In genomic region chr3:191238321-191238817, GRCh38 we compare ENCODE assay signal across 15 cellular contexts. TPM values are rescaled to one million over a fixed set of nuclear protein-coding genes. Genes with fewer than 3 reads are reported as not detected.
A peak's percentile ranks its signal among the peaks of the same experiment; 100 is the strongest.
DNase-seq lines count a peak whose midpoint lies in the region; ATAC-seq, FAIRE-seq and TF ChIP-seq lines count a peak whose summit lies in the region.
"Had no signal": no experiment of that assay in that cellular context is flagged by ENCODE, and none has a peak within 500 bp of the region (broad histone marks: within the 10 kb centered on the region; RNA-seq: fewer than 3 reads in every experiment).

No MANE protein-coding gene starts in this region.

- H3K18ac ChIP-seq in mesenchymal stem cell (ENCODE audit: low read depth in 1 of 2, low read length in 2 of 2) = peak overlapping the region; percentile 72 to 95

- no peak overlapping the region for H2AK5ac ChIP-seq in mesenchymal stem cell (ENCODE audit: low read length, severe bottlenecking)

- no peaks in the 10 kb centered on the region for H3K9me3 ChIP-seq in mesenchymal stem cell (ENCODE audit: control insufficient read depth, low read length)
- no peaks in the 10 kb centered on the region for H3K9me3 ChIP-seq in BE2C
- H3K9me3 ChIP-seq: pancreas had no signal

- no peaks in the 10 kb centered on the region for H3K36me3 ChIP-seq in mesenchymal stem cell (ENCODE audit: control insufficient read depth in 1 of 2, insufficient read depth in 2 of 2, low read depth in 1 of 2, low read length in 2 of 2)
- H3K36me3 ChIP-seq in BE2C = no peaks in the 10 kb centered on the region
- H3K36me3 ChIP-seq: pancreas had no signal

- in situ Hi-C loops in astrocyte of the spinal cord (cut with HindIII; ENCODE audit: low sequenced_read_pairs) = no loop called here

- 6% methylated on average over 4 of the region's 4 CpGs for WGBS in mesenchymal stem cell

- H3K27me3 ChIP-seq in mesenchymal stem cell (ENCODE audit: control insufficient read depth in 1 of 2, insufficient read depth in 1 of 2, low read length in 2 of 2) (no peaks in the 10 kb centered on the region), BE2C (peaks cover 9% of the 10 kb centered on the region; the same call in 1 of the 2 replicates)
- H3K27me3 ChIP-seq: pancreas had no signal

- H3K4ac ChIP-seq in mesenchymal stem cell (ENCODE audit: low read depth in 1 of 2, low read length in 2 of 2) = peak overlapping the region in 1 of 2 experiments; percentile 73

- H3K4me1 ChIP-seq in mesenchymal stem cell (ENCODE audit: control insufficient read depth, insufficient read depth, low read depth, low read length) = peaks cover 2% of the 10 kb centered on the region
- H3K4me1 ChIP-seq in BE2C = no peaks in the 10 kb centered on the region
- H3K4me1 ChIP-seq: pancreas had no signal

- H3K4me3 ChIP-seq in astrocyte of the spinal cord (ENCODE audit: low read depth, low read length) (no peak overlapping the region), mesenchymal stem cell (ENCODE audit: insufficient read depth in 1 of 2, low read depth in 1 of 2, low read length in 2 of 2) (no peak overlapping the region), BE2C (ENCODE audit: low read depth, low read length) (no peak overlapping the region)
- H3K4me3 ChIP-seq: pancreas had no signal

- H3K9ac ChIP-seq in mesenchymal stem cell (ENCODE audit: low read length) = peak overlapping the region; percentile 15

- H3K4me2 ChIP-seq in mesenchymal stem cell (ENCODE audit: low read length, poor library complexity, severe bottlenecking) = no peak overlapping the region

- TF ChIP-seq CTCF in astrocyte of the spinal cord (IDR thresholded peaks at IDR 0.05; ENCODE audit: low read depth, low read length) (no peak), BE2C (IDR thresholded peaks at IDR 0.05; ENCODE audit: low read depth, low read length) (no peak)

- peak; percentile 31 for FAIRE-seq in HTR-8/SVneo (lab: Jason Lieb, UNC)
- FAIRE-seq: pancreas had no signal

- H2BK5ac ChIP-seq in mesenchymal stem cell (ENCODE audit: low read depth, low read length, poor library complexity, severe bottlenecking) = no peak overlapping the region

- H4K8ac ChIP-seq in mesenchymal stem cell (ENCODE audit: low read length) = peak overlapping the region; percentile 55

- H2BK120ac ChIP-seq in mesenchymal stem cell (ENCODE audit: low read depth, low read length) = no peak overlapping the region

- no peak overlapping the region for H2AFZ ChIP-seq in mesenchymal stem cell (ENCODE audit: low read depth, low read length)

- peak; percentile 11 for DNase-seq in DMS153 treated with DMSO at 0.1 percent for 48 hours (lab: John Stamatoyannopoulos, UW; ENCODE audit: unreplicated experiment)
- no peak for DNase-seq in HTR-8/SVneo (ENCODE audit: insufficient read length, low spot score)
- DNase-seq in astrocyte of the spinal cord (ENCODE audit: low read depth, low spot score) = peak; percentile 49
- DNase-seq in mesenchymal stem cell = peak; percentile 74
- DNase-seq in pons (ENCODE audit: low spot score) = no peak
- DNase-seq in BE2C = no peak
- DNase-seq: activated naive CD8-positive, alpha-beta T cell treated with anti-CD3 and anti-CD28 coated beads, Interleukin-2, amount 10 ng/mL, durations not matched to agents 7 days and 5 days; CD4-positive, CD25-positive, alpha-beta regulatory T cell; effector CD8-positive, alpha-beta T cell; KBM-7; NCI-H1930; pancreas; stimulated activated naive CD8-positive, alpha-beta T cell treated with anti-CD3 and anti-CD28 coated beads, Interleukin-15, amount 100 ng/mL, for 72 hours had no signal

- H2BK12ac ChIP-seq in mesenchymal stem cell (ENCODE audit: low read length in 2 of 2) = peak overlapping the region in 1 of 2 experiments; percentile 63

- no peak overlapping the region for H3K23ac ChIP-seq in mesenchymal stem cell (ENCODE audit: low read length in 2 of 2)

- no peaks in the 10 kb centered on the region for H3K79me1 ChIP-seq in mesenchymal stem cell (replicated peaks; ENCODE audit: low read length, poor library complexity, severe bottlenecking)

- no peak overlapping the region for H3K14ac ChIP-seq in mesenchymal stem cell (ENCODE audit: low read length in 2 of 2)

- no peak overlapping the region for H2BK15ac ChIP-seq in mesenchymal stem cell (ENCODE audit: low read depth, poor library complexity, severe bottlenecking)

- H4K91ac ChIP-seq in mesenchymal stem cell (ENCODE audit: low read length) = no peak overlapping the region

- no peak for ATAC-seq in HG03196 (IDR thresholded peaks at IDR 0.05; ENCODE audit: unreplicated experiment)
- ATAC-seq in GM18517 (IDR thresholded peaks at IDR 0.05; ENCODE audit: unreplicated experiment) = no peak
- ATAC-seq: pancreas; stimulated activated naive CD8-positive, alpha-beta T cell treated with anti-CD3 and anti-CD28 coated beads, Interleukin-15, amount 100 ng/mL, for 72 hours had no signal

- H3K27ac ChIP-seq in mesenchymal stem cell (ENCODE audit: low read length, poor library complexity, severe bottlenecking) = no peak overlapping the region
- H3K27ac ChIP-seq: pancreas had no signal

RNA-seq across cellular contexts. Expression of gene OSTN, which starts 39.3 kb away (rescaled TPM):
- polyA plus RNA-seq in mesenchymal stem cell (2013, experiment 1 of 2) = not detected
- polyA plus RNA-seq in mesenchymal stem cell (2013, experiment 2 of 2) = not detected
- not detected for polyA plus RNA-seq in BE2C (2012; ENCODE audit: insufficient read depth, insufficient read length, low read depth)
- polyA plus RNA-seq: CD4-positive, CD25-positive, alpha-beta regulatory T cell had no signal

Comparison
In these comparisons a context has a peak if more than half of its experiments do, and no peak if none do; other contexts are left out.
1. DNase-seq: peak in DMS153 treated with DMSO at 0.1 percent for 48 hours (single experiment), astrocyte of the spinal cord (single experiment) and mesenchymal stem cell (single experiment); none in HTR-8/SVneo (single experiment), pons (single experiment) and BE2C (single experiment).